8 cellular contexts compared by ENCODE assay signal in the genomic region with DNA sequence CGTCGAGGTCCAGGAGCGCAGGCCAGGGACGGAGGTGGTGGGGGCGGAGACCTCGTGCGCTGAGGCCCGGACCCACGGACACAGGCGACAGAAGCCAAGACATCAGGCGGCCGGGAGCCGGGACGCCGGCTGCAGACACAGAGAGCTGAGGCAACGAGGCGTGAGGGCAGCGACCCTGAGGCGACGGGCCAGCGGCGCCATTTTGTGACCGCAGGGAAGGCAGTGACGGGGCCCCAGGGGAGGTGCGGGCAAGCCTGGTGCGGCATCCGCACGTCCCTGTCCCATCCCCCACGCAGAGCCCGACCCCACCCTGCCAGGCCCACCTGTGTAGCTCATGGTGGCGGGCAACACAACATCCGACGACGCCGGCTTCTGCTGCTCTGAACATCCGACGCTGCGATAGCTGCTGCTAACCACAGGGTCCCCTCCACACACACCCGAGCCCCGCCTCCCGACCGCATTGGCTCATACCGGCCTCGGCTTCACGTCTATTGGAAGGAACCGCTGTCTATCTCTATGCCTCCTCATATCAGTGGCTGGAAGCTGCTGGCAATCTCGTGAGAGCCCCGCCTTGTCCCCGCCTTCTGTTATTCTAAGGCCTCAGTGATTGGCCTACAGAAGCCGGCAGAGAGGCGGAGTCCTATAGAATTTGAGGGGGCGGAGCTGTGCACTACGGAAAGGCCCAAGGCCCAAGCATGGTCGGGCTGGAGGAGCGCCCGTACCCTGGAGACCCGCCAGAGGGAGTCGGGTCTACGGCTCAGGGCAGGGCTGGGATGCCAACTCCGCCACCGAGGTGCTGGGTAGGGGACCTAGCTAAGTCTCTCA. TPM values are rescaled to one million over a fixed set of nuclear protein-coding genes. Genes with fewer than 3 reads are reported as not detected.
DNase-seq lines count a peak whose midpoint lies in the region; TF ChIP-seq lines count a peak whose summit lies in the region.

A gene with protein sequence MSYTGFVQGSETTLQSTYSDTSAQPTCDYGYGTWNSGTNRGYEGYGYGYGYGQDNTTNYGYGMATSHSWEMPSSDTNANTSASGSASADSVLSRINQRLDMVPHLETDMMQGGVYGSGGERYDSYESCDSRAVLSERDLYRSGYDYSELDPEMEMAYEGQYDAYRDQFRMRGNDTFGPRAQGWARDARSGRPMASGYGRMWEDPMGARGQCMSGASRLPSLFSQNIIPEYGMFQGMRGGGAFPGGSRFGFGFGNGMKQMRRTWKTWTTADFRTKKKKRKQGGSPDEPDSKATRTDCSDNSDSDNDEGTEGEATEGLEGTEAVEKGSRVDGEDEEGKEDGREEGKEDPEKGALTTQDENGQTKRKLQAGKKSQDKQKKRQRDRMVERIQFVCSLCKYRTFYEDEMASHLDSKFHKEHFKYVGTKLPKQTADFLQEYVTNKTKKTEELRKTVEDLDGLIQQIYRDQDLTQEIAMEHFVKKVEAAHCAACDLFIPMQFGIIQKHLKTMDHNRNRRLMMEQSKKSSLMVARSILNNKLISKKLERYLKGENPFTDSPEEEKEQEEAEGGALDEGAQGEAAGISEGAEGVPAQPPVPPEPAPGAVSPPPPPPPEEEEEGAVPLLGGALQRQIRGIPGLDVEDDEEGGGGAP (minus strand): TSS at position 401 of the 825 bp plus-strand sequence. CDS start 65 bp downstream, at position 336.

- peak within 1 kb of the TSS; percentile 98 for H3K4me3 ChIP-seq in GM23248
- H3K4me3 ChIP-seq in esophagus squamous epithelium: peak within 1 kb of the TSS; percentile 83 to 97 (median 89)

- H3K27me3 ChIP-seq in GM23248 (replicated peaks; ENCODE audit: insufficient read depth): no peaks in the 10 kb centered on the region
- H3K27me3 ChIP-seq in esophagus squamous epithelium: no peaks in the 10 kb centered on the region

- peak within 1 kb of the TSS; percentile 94 for H3K9ac ChIP-seq in GM23248

- H3K4me2 ChIP-seq in GM23248 (ENCODE audit: unreplicated experiment): peak within 1 kb of the TSS; percentile 99

- no peaks in the 10 kb centered on the region for H3K27me3 Mint-ChIP-seq in activated T-helper 1 cell treated with anti-CD3 and anti-CD28 coated beads, Interleukin-12 subunit alpha, Interleukin-12 subunit beta, Interleukin-2, Interleukin-4 antibody, amounts not matched to agents 30 ng/mL and 10 ng/mL and 1 ng/mL, durations not matched to agents 14 hours and 24 hours and 36 hours (ENCODE audit: insufficient read depth)

- no peaks in the 10 kb centered on the region for H3K9me3 Mint-ChIP-seq in activated T-helper 1 cell treated with anti-CD3 and anti-CD28 coated beads, Interleukin-12 subunit alpha, Interleukin-12 subunit beta, Interleukin-2, Interleukin-4 antibody, amounts not matched to agents 30 ng/mL and 10 ng/mL and 1 ng/mL, durations not matched to agents 14 hours and 24 hours and 36 hours

- peaks cover 21% of the 10 kb centered on the region for H3F3A ChIP-seq in GM23248 (ENCODE audit: insufficient read depth)

- intact Hi-C loops in activated T-helper 1 cell treated with anti-CD3 and anti-CD28 coated beads, Interleukin-12 subunit alpha, Interleukin-12 subunit beta, Interleukin-2, Interleukin-4 antibody, amounts not matched to agents 30 ng/mL and 10 ng/mL and 1 ng/mL, durations not matched to agents 14 hours and 24 hours and 36 hours (cut with micrococcal nuclease): loop anchor here (1.0 to 5.0 kb wide), 11 partner anchors 14 to 846 kb away; a partner anchor contains a TSS
- intact Hi-C loops in esophagus squamous epithelium (cut with DNase I): no loop called here

- peak within 1 kb of the TSS; percentile 98 for H3K4me3 Mint-ChIP-seq in activated T-helper 1 cell treated with anti-CD3 and anti-CD28 coated beads, Interleukin-12 subunit alpha, Interleukin-12 subunit beta, Interleukin-2, Interleukin-4 antibody, amounts not matched to agents 30 ng/mL and 10 ng/mL and 1 ng/mL, durations not matched to agents 14 hours and 24 hours and 36 hours

- no peaks in the 10 kb centered on the region for H3K9me2 ChIP-seq in GM23248 (ENCODE audit: insufficient read depth)

- H3K36me3 ChIP-seq in GM23248 (ENCODE audit: low read depth): peaks cover 13% of the 10 kb centered on the region
- peaks cover 14 to 43% (median 18%) of the 10 kb centered on the region in 3 donors for H3K36me3 ChIP-seq in esophagus squamous epithelium

- peak; percentile 48 to 83 (median 74) for TF ChIP-seq CTCF in esophagus squamous epithelium (IDR thresholded peaks at IDR 0.05)

- H3K9me3 ChIP-seq in GM23248 (ENCODE audit: low read depth) (no peaks in the 10 kb centered on the region), esophagus squamous epithelium (no peaks in the 10 kb centered on the region)

- DNase-seq in EH (ENCODE audit: low read depth): peak; percentile 100
- DNase-seq in GM23248: peak; percentile 100
- peak; percentile 100 for DNase-seq in Kasumi-1 (lab: John Stamatoyannopoulos, UW)
- peak; percentile 100 for DNase-seq in RPMI7951 (ENCODE audit: low read depth)
- peak; percentile 98 for DNase-seq in activated T-helper 1 cell treated with anti-CD3 and anti-CD28 coated beads, Interleukin-12 subunit alpha, Interleukin-12 subunit beta, Interleukin-2, Interleukin-4 antibody, amounts not matched to agents 30 ng/mL and 10 ng/mL and 1 ng/mL, durations not matched to agents 14 hours and 24 hours and 36 hours (ENCODE audit: low spot score)
- DNase-seq in esophagus squamous epithelium (lab: John Stamatoyannopoulos, UW): peak; percentile 99
- DNase-seq in myocyte (ENCODE audit: low read depth): peak; percentile 100
- DNase-seq in stimulated activated CD8-positive, alpha-beta memory T cell treated with anti-CD3 and anti-CD28 coated beads, Interleukin-7, amount 100 ng/mL, for 48 hours (ENCODE audit: extremely low read depth in 1 of 2, low read depth in 1 of 2): peak; percentile 94 to 99

- peak in 2 of 4 donors; percentile 89 to 91 for TF ChIP-seq POLR2A in esophagus squamous epithelium (IDR thresholded peaks at IDR 0.05)

- H3K27ac ChIP-seq in GM23248 (peak within 1 kb of the TSS; percentile 85), esophagus squamous epithelium (peak within 1 kb of the TSS; percentile 92 to 94 (median 92))

- WGBS in GM23248 (ENCODE audit: low coverage in 1 of 2, low lambda C conversion rate in 2 of 2, missing lambda C conversion rate in 2 of 2), 2 experiments: 1 to 2% methylated on average over 40 to 59 of the region's 61 CpGs
- WGBS in esophagus squamous epithelium, 2 donors: 0% methylated on average over 3 to 11 of the region's 61 CpGs

- H2AFZ ChIP-seq in GM23248: peak within 1 kb of the TSS; percentile 78

- H3K4me1 ChIP-seq in GM23248 (ENCODE audit: insufficient read depth): peaks cover 20% of the 10 kb centered on the region
- H3K4me1 ChIP-seq in esophagus squamous epithelium: peaks cover 22 to 77% (median 40%) of the 10 kb centered on the region in 3 donors

- peak within 1 kb of the TSS; percentile 89 for H3K27ac Mint-ChIP-seq in activated T-helper 1 cell treated with anti-CD3 and anti-CD28 coated beads, Interleukin-12 subunit alpha, Interleukin-12 subunit beta, Interleukin-2, Interleukin-4 antibody, amounts not matched to agents 30 ng/mL and 10 ng/mL and 1 ng/mL, durations not matched to agents 14 hours and 24 hours and 36 hours

- H3K36me3 Mint-ChIP-seq in activated T-helper 1 cell treated with anti-CD3 and anti-CD28 coated beads, Interleukin-12 subunit alpha, Interleukin-12 subunit beta, Interleukin-2, Interleukin-4 antibody, amounts not matched to agents 30 ng/mL and 10 ng/mL and 1 ng/mL, durations not matched to agents 14 hours and 24 hours and 36 hours (ENCODE audit: low read depth): peaks cover 30% of the 10 kb centered on the region

- H3K79me2 ChIP-seq in GM23248 (ENCODE audit: insufficient read depth): peaks cover 49% of the 10 kb centered on the region

- H4K20me1 ChIP-seq in GM23248 (ENCODE audit: insufficient read depth): 0 out of 2 replicates have a peak, but pooled peaks cover 3% of the 10 kb centered on the region

- peaks cover 18% of the 10 kb centered on the region for H3K4me1 Mint-ChIP-seq in activated T-helper 1 cell treated with anti-CD3 and anti-CD28 coated beads, Interleukin-12 subunit alpha, Interleukin-12 subunit beta, Interleukin-2, Interleukin-4 antibody, amounts not matched to agents 30 ng/mL and 10 ng/mL and 1 ng/mL, durations not matched to agents 14 hours and 24 hours and 36 hours (ENCODE audit: low read depth)

- in situ Hi-C loops in GM23248 (cut with MboI): no loop called here

RNA-seq across cellular contexts. Expression of the gene that starts here (rescaled TPM):
- total RNA-seq in GM23248 (2014; rRNA removed; shearing (Covaris generic)): 37.4 and 38.3 TPM in 2 replicates
- polyA plus RNA-seq in GM23248 (2016; fragmentation: Nextera tagmentation; extraction: Ambion mirVana): 21.5 and 21.9 TPM in 2 replicates
- total RNA-seq in RPMI7951 (2014; rRNA removed; shearing (Covaris generic)): 31.6 and 33.8 TPM in 2 replicates
- 73.8 and 77.9 TPM in 2 replicates for total RNA-seq in activated T-helper 1 cell treated with anti-CD3 and anti-CD28 coated beads, Interleukin-12 subunit alpha, Interleukin-12 subunit beta, Interleukin-2, Interleukin-4 antibody, amounts not matched to agents 30 ng/mL and 10 ng/mL and 1 ng/mL, durations not matched to agents 14 hours and 24 hours and 36 hours
- total RNA-seq in esophagus squamous epithelium: 10 to 100 TPM; 33.9 to 90.2 (median 63.4) TPM
- total RNA-seq in myocyte: 141 and 143 TPM in 2 replicates
- 63.9 TPM for polyA plus RNA-seq in myocyte (2012)

Comparison
In these comparisons a context has a peak if more than half of its experiments do, and no peak if none do; other contexts are left out.
1. Peak in every context shown above with its lines: DNase-seq, H3K4me3 ChIP-seq and H3K27ac ChIP-seq.